27 cellular contexts compared by ENCODE assay signal in the genomic region with DNA sequence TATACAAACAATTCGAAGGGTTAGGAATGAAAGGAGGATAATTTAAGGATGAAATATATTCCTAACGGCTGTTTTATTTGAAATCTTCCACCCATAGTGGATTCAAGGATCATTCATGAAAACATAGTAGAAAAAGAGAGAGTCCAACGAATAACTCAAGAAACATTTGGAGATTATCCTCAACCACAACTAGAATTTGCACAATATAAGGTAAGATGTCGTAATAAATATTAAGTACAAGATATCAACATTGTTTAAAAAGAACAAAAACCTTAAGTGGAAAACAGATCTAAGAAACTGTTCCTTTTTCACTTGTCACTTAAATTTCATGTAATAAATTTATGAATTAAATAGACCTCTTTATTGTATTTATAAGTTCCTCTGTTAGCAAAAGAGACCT. TPM values are rescaled to one million over a fixed set of nuclear protein-coding genes. Genes with fewer than 3 reads are reported as not detected.
"Had no signal": no experiment of that assay in that cellular context is flagged by ENCODE, and none has a peak within 500 bp of the region (broad histone marks: within the 10 kb centered on the region; RNA-seq: fewer than 3 reads in every experiment).

No MANE protein-coding gene starts in this region.

- H3K9ac ChIP-seq: neural progenitor cell, parathyroid adenoma had no signal

- H3K4me3 ChIP-seq: neural progenitor cell, ovary, psoas muscle, stomach, thoracic aorta, thyroid gland, tibial nerve, upper lobe of left lung, vagina had no signal

- DNase-seq: natural killer cell; occipital lobe; ovary; posterior cingulate gyrus; psoas muscle; right cardiac atrium; small intestine; stimulated activated CD4-positive, alpha-beta T cell treated with anti-CD3 and anti-CD28 coated beads, Interleukin-15, amount 100 ng/mL, for 24 hours; stimulated activated CD4-positive, alpha-beta T cell treated with anti-CD3 and anti-CD28 coated beads, Interleukin-2, amount 100 ng/mL, for 24 hours; stimulated activated CD4-positive, alpha-beta T cell treated with anti-CD3 and anti-CD28 coated beads, Interleukin-2, amount 100 ng/mL, for 48 hours; stimulated activated CD4-positive, alpha-beta T cell treated with anti-CD3 and anti-CD28 coated beads, Interleukin-4, amount 100 ng/mL, for 24 hours; stimulated activated naive B cell treated with anti-CD40 and anti-IgM and Interleukin-4, amounts not matched to agents 10 μg/mL and 1 μg/mL and 100 μg/mL, for 72 hours; stimulated activated naive CD4-positive, alpha-beta T cell treated with Interleukin-2 at 50 U/mL for 16 hours; stomach; thyroid gland; trophoblast cell; upper lobe of left lung had no signal

- H2AFZ ChIP-seq: neural progenitor cell, parathyroid adenoma had no signal

- H3K27me3 ChIP-seq: neural progenitor cell, ovary, stomach, thyroid gland, tibial nerve, upper lobe of left lung, vagina had no signal

- H3K79me2 ChIP-seq: parathyroid adenoma had no signal

- H3K27ac ChIP-seq: neural progenitor cell, ovary, parathyroid adenoma, psoas muscle, stomach, thoracic aorta, thyroid gland, tibial nerve, upper lobe of left lung, vagina had no signal

- H3K4me2 ChIP-seq: neural progenitor cell had no signal

- FAIRE-seq: small intestine, urothelium cell line had no signal

- H3K4me1 ChIP-seq: neural progenitor cell, psoas muscle, stomach, thyroid gland, tibial nerve, upper lobe of left lung, vagina had no signal

- H3K9me3 ChIP-seq: ovary, psoas muscle, stomach, thoracic aorta, thyroid gland, tibial nerve, upper lobe of left lung, vagina had no signal

- ATAC-seq: natural killer cell; psoas muscle; right cardiac atrium; sciatic nerve; stimulated activated effector memory CD8-positive, alpha-beta T cell treated with anti-CD3 and anti-CD28 coated beads, Interleukin-12 subunit alpha, Interleukin-12 subunit beta, amount 100 ng/mL, for 72 hours; stimulated activated naive B cell treated with anti-CD40 and anti-IgM and Interleukin-4, amounts not matched to agents 10 μg/mL and 1 μg/mL and 100 μg/mL, for 72 hours had no signal

- H3K36me3 ChIP-seq: ovary, thoracic aorta, thyroid gland, vagina had no signal

RNA-seq across cellular contexts. Expression of a gene that starts 50.6 kb away (rescaled TPM):
- total RNA-seq: natural killer cell, skeletal muscle tissue, ureter had no signal
